Comparison of ENCODE assay signal across 22 cellular contexts in genomic region chr9:86893811-86894490, GRCh38. TPM values are rescaled to one million over a fixed set of nuclear protein-coding genes. Genes with fewer than 3 reads are reported as not detected.
DNase-seq lines count a peak whose midpoint lies in the region; ATAC-seq and TF ChIP-seq lines count a peak whose summit lies in the region.
"Had no signal": no experiment of that assay in that cellular context is flagged by ENCODE, and none has a peak within 500 bp of the region (broad histone marks: within the 10 kb centered on the region; RNA-seq: fewer than 3 reads in every experiment).

No MANE protein-coding gene starts in this region.

- no peak overlapping the region for H3K18ac ChIP-seq in mesendoderm (ENCODE audit: low read length)

- H3K4ac ChIP-seq in mesendoderm (ENCODE audit: low read depth, low read length): no peak overlapping the region

- H3K4me3 Mint-ChIP-seq in natural killer cell treated with Interleukin-12 subunit alpha and Interleukin-12 subunit beta and Interleukin-15 and Interleukin-18, amount 100 ng/mL, for 72 hours: no peak overlapping the region
- no peak overlapping the region for H3K4me3 Mint-ChIP-seq in stimulated activated naive CD8-positive, alpha-beta T cell treated with anti-CD3 and anti-CD28 coated beads, Interleukin-15, amount 100 ng/mL, for 72 hours
- H3K4me3 Mint-ChIP-seq: activated CD4-positive, alpha-beta T cell treated with anti-CD3 and anti-CD28 coated beads for 36 hours; activated naive CD8-positive, alpha-beta T cell; naive thymus-derived CD8-positive, alpha-beta T cell had no signal

- no peaks in the 10 kb centered on the region for H4K20me1 ChIP-seq in PC-9 (ENCODE audit: insufficient read depth)

- no peaks in the 10 kb centered on the region for H3F3A ChIP-seq in PC-9 (ENCODE audit: insufficient read depth, low read depth)

- H3K27ac Mint-ChIP-seq in natural killer cell treated with Interleukin-12 subunit alpha and Interleukin-12 subunit beta and Interleukin-15 and Interleukin-18, amount 100 ng/mL, for 72 hours: no peak overlapping the region
- H3K27ac Mint-ChIP-seq in stimulated activated naive CD8-positive, alpha-beta T cell treated with anti-CD3 and anti-CD28 coated beads, Interleukin-15, amount 100 ng/mL, for 72 hours: no peak overlapping the region
- H3K27ac Mint-ChIP-seq: activated CD4-positive, alpha-beta T cell treated with anti-CD3 and anti-CD28 coated beads for 36 hours; activated naive CD8-positive, alpha-beta T cell; naive thymus-derived CD8-positive, alpha-beta T cell had no signal

- no peaks in the 10 kb centered on the region for H3K9me3 ChIP-seq in PC-9 (ENCODE audit: insufficient read depth, low read depth)
- H3K9me3 ChIP-seq: A549, psoas muscle, vagina had no signal

- H3K4me3 ChIP-seq in AG10803 (ENCODE audit: low read length) (no peak overlapping the region), PC-9 (no peak overlapping the region), mesendoderm (ENCODE audit: low read length) (no peak overlapping the region)
- H3K4me3 ChIP-seq: A549, psoas muscle, vagina had no signal

- no peak overlapping the region for H2BK5ac ChIP-seq in mesendoderm (ENCODE audit: low read length)

- H3K4me2 ChIP-seq in PC-9 (no peak overlapping the region), mesendoderm (ENCODE audit: low read length) (no peak overlapping the region)
- H3K4me2 ChIP-seq: A549 had no signal

- BruUV-seq in PC-9 (replicated peaks; lab: Mats Ljungman, UMichigan): no TSS peak

- ATAC-seq in natural killer cell treated with Interleukin-12 subunit alpha and Interleukin-12 subunit beta and Interleukin-15 and Interleukin-18, amount 100 ng/mL, for 72 hours: no peak
- ATAC-seq in stimulated activated naive CD8-positive, alpha-beta T cell treated with anti-CD3 and anti-CD28 coated beads, Interleukin-15, amount 100 ng/mL, for 72 hours: no peak
- ATAC-seq in HG03196 (IDR thresholded peaks at IDR 0.05; ENCODE audit: unreplicated experiment): no peak
- ATAC-seq: A549; activated CD4-positive, alpha-beta T cell treated with anti-CD3 and anti-CD28 coated beads for 36 hours; naive thymus-derived CD8-positive, alpha-beta T cell; psoas muscle had no signal

- TF ChIP-seq CTCF in AG10803 (conservative IDR thresholded peaks at IDR 0.05; ENCODE audit: low read length): peak; percentile 37
- no peak for TF ChIP-seq CTCF in PC-9 (conservative IDR thresholded peaks at IDR 0.05)

- H3K4me1 ChIP-seq in PC-9 (replicated peaks; ENCODE audit: insufficient read depth): peaks cover 12% of the 10 kb centered on the region
- H3K4me1 ChIP-seq in mesendoderm (ENCODE audit: control insufficient read depth, low read depth, low read length): peaks cover 2% of the 10 kb centered on the region
- H3K4me1 ChIP-seq: A549, psoas muscle, vagina had no signal

- no peak overlapping the region for H2AFZ ChIP-seq in PC-9

- H3K9me3 Mint-ChIP-seq in natural killer cell treated with Interleukin-12 subunit alpha and Interleukin-12 subunit beta and Interleukin-15 and Interleukin-18, amount 100 ng/mL, for 72 hours: no peaks in the 10 kb centered on the region
- H3K9me3 Mint-ChIP-seq in stimulated activated naive CD8-positive, alpha-beta T cell treated with anti-CD3 and anti-CD28 coated beads, Interleukin-15, amount 100 ng/mL, for 72 hours: no peaks in the 10 kb centered on the region
- H3K9me3 Mint-ChIP-seq: naive thymus-derived CD8-positive, alpha-beta T cell had no signal

- DNase-seq in AG10803 (ENCODE audit: low read depth) (peak; percentile 62), PC-9 (no peak), epithelial cell of prostate (ENCODE audit: low read depth, low spot score) (no peak), mesendoderm (peak; percentile 60), NCI-H748 treated with DMSO at 0.1 percent for 48 hours (lab: John Stamatoyannopoulos, UW) (no peak)
- no peak for DNase-seq in natural killer cell treated with Interleukin-12 subunit alpha and Interleukin-12 subunit beta and Interleukin-15 and Interleukin-18, amount 100 ng/mL, for 72 hours (ENCODE audit: low spot score)
- DNase-seq in stimulated activated naive CD8-positive, alpha-beta T cell treated with anti-CD3 and anti-CD28 coated beads, Interleukin-15, amount 100 ng/mL, for 72 hours: no peak
- DNase-seq: activated CD4-positive, alpha-beta T cell treated with anti-CD3 and anti-CD28 coated beads for 36 hours; erythroblast; GDM1; HCEC 1CT; islet precursor cell; naive thymus-derived CD8-positive, alpha-beta T cell; NCI-H1048; NCI-H2081 treated with DMSO at 0.1 percent for 48 hours; psoas muscle; small intestine; stimulated activated CD8-positive, alpha-beta memory T cell treated with anti-CD3 and anti-CD28 coated beads, Interleukin-4, amount 100 ng/mL, for 48 hours had no signal

- no peak overlapping the region for H3K23ac ChIP-seq in mesendoderm (ENCODE audit: low read length)

- no peak overlapping the region for H2AK5ac ChIP-seq in mesendoderm (ENCODE audit: low read length)

- H3K56ac ChIP-seq in mesendoderm (ENCODE audit: low read length): no peak overlapping the region

- H3K79me1 ChIP-seq in mesendoderm (ENCODE audit: low read length): no peaks in the 10 kb centered on the region

- H3K27ac ChIP-seq in PC-9 (0 out of 2 replicates have a peak overlapping the region, but pooled peaks have one; percentile 4), epithelial cell of prostate (peak overlapping the region; percentile 24), mesendoderm (ENCODE audit: low read depth, low read length) (no peak overlapping the region)
- H3K27ac ChIP-seq: A549, psoas muscle, vagina had no signal

- no peaks in the 10 kb centered on the region for H3K36me3 Mint-ChIP-seq in natural killer cell treated with Interleukin-12 subunit alpha and Interleukin-12 subunit beta and Interleukin-15 and Interleukin-18, amount 100 ng/mL, for 72 hours
- H3K36me3 Mint-ChIP-seq: activated naive CD8-positive, alpha-beta T cell; naive thymus-derived CD8-positive, alpha-beta T cell had no signal

- H3K36me3 ChIP-seq in PC-9 (ENCODE audit: low read depth): no peaks in the 10 kb centered on the region
- no peaks in the 10 kb centered on the region for H3K36me3 ChIP-seq in mesendoderm (ENCODE audit: control insufficient read depth, insufficient read depth, low read length)
- H3K36me3 ChIP-seq: vagina had no signal

- peaks cover 9 to 17% of the 10 kb centered on the region in 2 donors for H3K27me3 Mint-ChIP-seq in natural killer cell treated with Interleukin-12 subunit alpha and Interleukin-12 subunit beta and Interleukin-15 and Interleukin-18, amount 100 ng/mL, for 72 hours
- no peaks in the 10 kb centered on the region for H3K27me3 Mint-ChIP-seq in stimulated activated naive CD8-positive, alpha-beta T cell treated with anti-CD3 and anti-CD28 coated beads, Interleukin-15, amount 100 ng/mL, for 72 hours
- H3K27me3 Mint-ChIP-seq: activated CD4-positive, alpha-beta T cell treated with anti-CD3 and anti-CD28 coated beads for 36 hours had no signal

- no peak overlapping the region for H3K9ac ChIP-seq in mesendoderm (ENCODE audit: low read length)

- no peak overlapping the region for H2BK120ac ChIP-seq in mesendoderm (ENCODE audit: low read depth, low read length)

- POLR2A ChIA-PET in PC-9 (lab: Charles Lee; ENCODE audit: unreplicated experiment): no interaction called here

- intact Hi-C loops in PC-9 (cut with micrococcal nuclease; ENCODE audit: unreplicated experiment): no loop called here

- no peaks in the 10 kb centered on the region for H3K9me2 ChIP-seq in PC-9 (ENCODE audit: insufficient read depth)

- H4K5ac ChIP-seq in mesendoderm (ENCODE audit: low read length): no peak overlapping the region

- no peak overlapping the region for H2BK15ac ChIP-seq in mesendoderm (replicated peaks; ENCODE audit: low read depth)

- no peaks in the 10 kb centered on the region for H3K4me1 Mint-ChIP-seq in natural killer cell treated with Interleukin-12 subunit alpha and Interleukin-12 subunit beta and Interleukin-15 and Interleukin-18, amount 100 ng/mL, for 72 hours (ENCODE audit: low read depth in 2 of 2)
- no peaks in the 10 kb centered on the region for H3K4me1 Mint-ChIP-seq in stimulated activated naive CD8-positive, alpha-beta T cell treated with anti-CD3 and anti-CD28 coated beads, Interleukin-15, amount 100 ng/mL, for 72 hours
- H3K4me1 Mint-ChIP-seq: activated CD4-positive, alpha-beta T cell treated with anti-CD3 and anti-CD28 coated beads for 36 hours; naive thymus-derived CD8-positive, alpha-beta T cell had no signal

- H3K79me2 ChIP-seq in PC-9 (ENCODE audit: low read depth): no peaks in the 10 kb centered on the region
- no peaks in the 10 kb centered on the region for H3K79me2 ChIP-seq in mesendoderm (ENCODE audit: control insufficient read depth, insufficient read depth, low read length)

- CTCF ChIA-PET in PC-9 (lab: Charles Lee): no interaction called here

- H3K27me3 ChIP-seq in PC-9 (ENCODE audit: insufficient read depth, low read depth): no peaks in the 10 kb centered on the region
- no peaks in the 10 kb centered on the region for H3K27me3 ChIP-seq in mesendoderm (ENCODE audit: insufficient read depth, low read length, poor library complexity)
- H3K27me3 ChIP-seq: vagina had no signal

- no CpG with 5 or more reads among the region's 6 CpGs for WGBS in mesendoderm (ENCODE audit: extremely low coverage, insufficient coverage, low lambda C conversion rate)

- H4K8ac ChIP-seq in mesendoderm (ENCODE audit: low read depth, low read length): no peak overlapping the region

RNA-seq across cellular contexts. Expression of gene GAS1, which starts 53.4 kb away (rescaled TPM):
- not detected in 2 replicates for total RNA-seq in PC-9 (2021)
- 0.73 TPM for polyA plus RNA-seq in mesendoderm (2013, experiment 1 of 2)
- polyA plus RNA-seq in mesendoderm (2013, experiment 2 of 2): 0.59 TPM
- under 1 TPM; 0.48 to 0.53 TPM for total RNA-seq in natural killer cell treated with Interleukin-12 subunit alpha and Interleukin-12 subunit beta and Interleukin-15 and Interleukin-18, amount 100 ng/mL, for 72 hours

Comparison
In these comparisons a context has a peak if more than half of its experiments do, and no peak if none do; other contexts are left out.
1. DNase-seq: peak in AG10803 (single experiment) and mesendoderm (single experiment); none in PC-9 (0 of 2), epithelial cell of prostate (single experiment), NCI-H748 treated with DMSO at 0.1 percent for 48 hours (single experiment), natural killer cell treated with Interleukin-12 subunit alpha and Interleukin-12 subunit beta and Interleukin-15 and Interleukin-18, amount 100 ng/mL, for 72 hours (single experiment) and stimulated activated naive CD8-positive, alpha-beta T cell treated with anti-CD3 and anti-CD28 coated beads, Interleukin-15, amount 100 ng/mL, for 72 hours (0 of 2).